16 cellular contexts compared by ENCODE assay signal in the genomic region with DNA sequence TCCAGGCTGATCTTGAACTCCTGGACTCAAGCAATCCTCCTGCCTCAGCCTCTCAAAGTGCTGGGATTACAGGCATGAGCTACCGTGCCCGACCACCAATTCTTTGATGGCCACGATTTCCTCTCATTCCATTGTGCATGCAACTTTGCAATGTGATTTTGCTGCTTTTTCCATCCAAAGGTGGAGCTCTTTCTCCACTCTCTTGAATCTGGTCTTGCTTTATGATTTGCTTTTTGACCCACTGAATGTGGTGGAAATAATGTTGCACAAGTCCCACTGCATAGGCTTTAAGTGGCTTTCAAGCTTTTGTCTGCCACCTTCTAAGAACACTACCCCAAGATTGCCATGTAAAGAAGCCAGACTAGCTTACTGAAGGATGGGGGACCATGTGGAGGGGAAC. TPM values are rescaled to one million over a fixed set of nuclear protein-coding genes. Genes with fewer than 3 reads are reported as not detected.
A peak's percentile ranks its signal among the peaks of the same experiment; 100 is the strongest.
DNase-seq lines count a peak whose midpoint lies in the region; ATAC-seq and TF ChIP-seq lines count a peak whose summit lies in the region.
"Had no signal": no experiment of that assay in that cellular context is flagged by ENCODE, and none has a peak within 500 bp of the region (broad histone marks: within the 10 kb centered on the region; RNA-seq: fewer than 3 reads in every experiment).

No MANE protein-coding gene starts in this region.

- H3K4me1 ChIP-seq in PC-3 (ENCODE audit: insufficient read depth, low read length) (peaks cover 8% of the 10 kb centered on the region), thymus (ENCODE audit: control insufficient read depth, insufficient read depth, low read length) (no peaks in the 10 kb centered on the region), uterus (no peaks in the 10 kb centered on the region)

- no peak overlapping the region for H2AFZ ChIP-seq in PC-3 (ENCODE audit: low read length)

- no peak; the same call in 1 of the 2 replicates for ATAC-seq in PC-3
- ATAC-seq: gastrocnemius medialis; stimulated activated memory B cell treated with anti-CD40 and anti-IgM and Interleukin-4, amounts not matched to agents 10 μg/mL and 1 μg/mL and 100 μg/mL, for 72 hours had no signal

- POLR2A ChIA-PET in PC-3 (lab: Charles Lee; ENCODE audit: unreplicated experiment), result interaction anchor here (0.5 kb wide), 1 partner anchor 235 kb away, joined by 3 read pairs; no protein-coding TSS in a partner anchor

- H3K27me3 Mint-ChIP-seq in activated CD4-positive, alpha-beta T cell treated with anti-CD3 and anti-CD28 coated beads, Interleukin-2, amount 10 ng/mL, durations not matched to agents 24 days and 14 days, result no peaks in the 10 kb centered on the region
- H3K27me3 Mint-ChIP-seq: stimulated activated memory B cell treated with anti-CD40 and anti-IgM and Interleukin-4, amounts not matched to agents 10 μg/mL and 1 μg/mL and 100 μg/mL, for 72 hours had no signal

- no TSS peak for BruUV-seq in PC-3 (replicated peaks; lab: Mats Ljungman, UMichigan)

- no peaks in the 10 kb centered on the region for H3K27me3 ChIP-seq in PC-3 (ENCODE audit: low read length)
- no peaks in the 10 kb centered on the region for H3K27me3 ChIP-seq in thymus (ENCODE audit: control insufficient read depth, insufficient read depth)
- no peaks in the 10 kb centered on the region for H3K27me3 ChIP-seq in uterus
- H3K27me3 ChIP-seq: gastrocnemius medialis, neutrophil had no signal

- no peaks in the 10 kb centered on the region for H3F3A ChIP-seq in PC-3 (ENCODE audit: low read length, unreplicated experiment)

- H3K9ac ChIP-seq in PC-3 (ENCODE audit: low read length), result no peak overlapping the region

- H3K9me2 ChIP-seq in PC-3 (replicated peaks; ENCODE audit: low read length), result no peaks in the 10 kb centered on the region

- H4K20me1 ChIP-seq in PC-3 (ENCODE audit: low read length), result no peaks in the 10 kb centered on the region

- peaks cover 10% of the 10 kb centered on the region for H3K4me1 Mint-ChIP-seq in activated CD4-positive, alpha-beta T cell treated with anti-CD3 and anti-CD28 coated beads, Interleukin-2, amount 10 ng/mL, durations not matched to agents 24 days and 14 days
- H3K4me1 Mint-ChIP-seq: immature natural killer cell; stimulated activated memory B cell treated with anti-CD40 and anti-IgM and Interleukin-4, amounts not matched to agents 10 μg/mL and 1 μg/mL and 100 μg/mL, for 72 hours had no signal

- H3K4me2 ChIP-seq in PC-3 (ENCODE audit: low read length), result no peak overlapping the region

- no peak for TF ChIP-seq POLR2A in uterus (IDR thresholded peaks at IDR 0.05)

- H3K36me3 ChIP-seq in PC-3 (ENCODE audit: low read depth, low read length) (no peaks in the 10 kb centered on the region), thymus (ENCODE audit: control insufficient read depth, insufficient read depth) (peaks cover 13% of the 10 kb centered on the region), uterus (no peaks in the 10 kb centered on the region)

- H3K27ac ChIP-seq in PC-3 (ENCODE audit: low read length) (no peak overlapping the region), thymus (ENCODE audit: low read depth) (peak overlapping the region; percentile 15), uterus (no peak overlapping the region)
- H3K27ac ChIP-seq: gastrocnemius medialis, neutrophil had no signal

- CTCF ChIA-PET in PC-3 (lab: Charles Lee), result no interaction called here

- no peaks in the 10 kb centered on the region for H3K9me3 Mint-ChIP-seq in activated CD4-positive, alpha-beta T cell treated with anti-CD3 and anti-CD28 coated beads, Interleukin-2, amount 10 ng/mL, durations not matched to agents 24 days and 14 days
- H3K9me3 Mint-ChIP-seq: immature natural killer cell had no signal

- no peak overlapping the region for H3K4me3 ChIP-seq in PC-3 (ENCODE audit: low read length)
- no peak overlapping the region for H3K4me3 ChIP-seq in thymus (ENCODE audit: low read length)
- no peak overlapping the region for H3K4me3 ChIP-seq in uterus
- H3K4me3 ChIP-seq: gastrocnemius medialis had no signal

- H3K27ac Mint-ChIP-seq in activated CD4-positive, alpha-beta T cell treated with anti-CD3 and anti-CD28 coated beads, Interleukin-2, amount 10 ng/mL, durations not matched to agents 24 days and 14 days, result peak overlapping the region; percentile 39
- H3K27ac Mint-ChIP-seq: stimulated activated memory B cell treated with anti-CD40 and anti-IgM and Interleukin-4, amounts not matched to agents 10 μg/mL and 1 μg/mL and 100 μg/mL, for 72 hours had no signal

- intact Hi-C loops in activated CD4-positive, alpha-beta T cell treated with anti-CD3 and anti-CD28 coated beads, Interleukin-2, amount 10 ng/mL, durations not matched to agents 24 days and 14 days (cut with micrococcal nuclease), result no loop called here
- intact Hi-C loops in PC-3 (cut with micrococcal nuclease) (no loop called here), uterus (cut with DNase I; ENCODE audit: low total_unique reads) (no loop called here)

- H3K9me3 ChIP-seq in PC-3 (ENCODE audit: low read length), result no peaks in the 10 kb centered on the region
- H3K9me3 ChIP-seq in thymus (ENCODE audit: control insufficient read depth), result no peaks in the 10 kb centered on the region
- H3K9me3 ChIP-seq in uterus, result no peaks in the 10 kb centered on the region
- H3K9me3 ChIP-seq: gastrocnemius medialis, neutrophil had no signal

- H3K36me3 Mint-ChIP-seq in activated CD4-positive, alpha-beta T cell treated with anti-CD3 and anti-CD28 coated beads, Interleukin-2, amount 10 ng/mL, durations not matched to agents 24 days and 14 days (ENCODE audit: low read depth), result peaks cover 38% of the 10 kb centered on the region

- H3K4me3 Mint-ChIP-seq in activated CD4-positive, alpha-beta T cell treated with anti-CD3 and anti-CD28 coated beads, Interleukin-2, amount 10 ng/mL, durations not matched to agents 24 days and 14 days, result no peak overlapping the region
- H3K4me3 Mint-ChIP-seq: immature natural killer cell; stimulated activated memory B cell treated with anti-CD40 and anti-IgM and Interleukin-4, amounts not matched to agents 10 μg/mL and 1 μg/mL and 100 μg/mL, for 72 hours had no signal

- peak; percentile 17; the same call in 1 of the 2 replicates for TF ChIP-seq CTCF in PC-3 (conservative IDR thresholded peaks at IDR 0.05; ENCODE audit: low read depth, low read length)
- no peak for TF ChIP-seq CTCF in uterus (IDR thresholded peaks at IDR 0.05)

- WGBS in thymus, result 85% methylated on average over 3 of the region's 3 CpGs

- H3K79me2 ChIP-seq in PC-3 (ENCODE audit: low read length), result no peaks in the 10 kb centered on the region

- DNase-seq in activated CD4-positive, alpha-beta T cell treated with anti-CD3 and anti-CD28 coated beads, Interleukin-2, amount 10 ng/mL, durations not matched to agents 24 days and 14 days, result no peak
- DNase-seq in activated CD4-positive, alpha-beta T cell treated with anti-CD3 and anti-CD28 coated beads for 48 hours, result no peak
- peak; percentile 20 for DNase-seq in PC-3
- DNase-seq in fibroblast of gingiva (ENCODE audit: low read depth), result peak; percentile 60
- no peak for DNase-seq in uterus
- DNase-seq in NCI-H1417 treated with DMSO at 0.1 percent for 48 hours (lab: John Stamatoyannopoulos, UW), result no peak
- no peak for DNase-seq in NCI-H1930 (lab: John Stamatoyannopoulos, UW)
- DNase-seq: amniotic stem cell, DMS79 treated with DMSO at 0.1 percent for 48 hours, gastrocnemius medialis, immature natural killer cell, midbrain, MM.1S had no signal

RNA-seq across cellular contexts. Expression of gene RPS27L, which starts 10.6 kb away (rescaled TPM):
- total RNA-seq in activated CD4-positive, alpha-beta T cell treated with anti-CD3 and anti-CD28 coated beads, Interleukin-2, amount 10 ng/mL, durations not matched to agents 24 days and 14 days, result 167 and 179 TPM in 2 replicates
- total RNA-seq in PC-3 (2014; rRNA removed) (33.9 and 48.5 TPM in 2 replicates), uterus (100 to 1,000 TPM in 1 of 4 donors, 10 to 100 TPM in 3; 33.5 to 207 (median 54.5) TPM)
- polyA plus RNA-seq in thymus, result 181 TPM

RNA-seq across cellular contexts. Expression of gene LACTB, which starts 25.0 kb away (rescaled TPM):
- 15.7 and 18.1 TPM in 2 replicates for total RNA-seq in activated CD4-positive, alpha-beta T cell treated with anti-CD3 and anti-CD28 coated beads, Interleukin-2, amount 10 ng/mL, durations not matched to agents 24 days and 14 days
- 9.2 and 11.2 TPM in 2 replicates for total RNA-seq in PC-3 (2014; rRNA removed)
- polyA plus RNA-seq in thymus, result 22.3 TPM
- total RNA-seq in uterus, result 10 to 100 TPM in 2 of 4 donors, 1 to 10 TPM in 2; 7.9 to 13.6 (median 9.6) TPM

RNA-seq across cellular contexts. Expression of gene RAB8B, which starts 42.7 kb away (rescaled TPM):
- 186 and 187 TPM in 2 replicates for total RNA-seq in activated CD4-positive, alpha-beta T cell treated with anti-CD3 and anti-CD28 coated beads, Interleukin-2, amount 10 ng/mL, durations not matched to agents 24 days and 14 days
- total RNA-seq in PC-3 (2014; rRNA removed), result 6.2 and 8.5 TPM in 2 replicates
- polyA plus RNA-seq in thymus, result 28.5 TPM
- 100 to 1,000 TPM in 1 of 4 donors, 10 to 100 TPM in 3; 47.6 to 179 (median 67.1) TPM for total RNA-seq in uterus

Comparison
In these comparisons a context has a peak if more than half of its experiments do, and no peak if none do; other contexts are left out.
1. DNase-seq: peak in PC-3 (single experiment) and fibroblast of gingiva (single experiment); none in activated CD4-positive, alpha-beta T cell treated with anti-CD3 and anti-CD28 coated beads, Interleukin-2, amount 10 ng/mL, durations not matched to agents 24 days and 14 days (single experiment), activated CD4-positive, alpha-beta T cell treated with anti-CD3 and anti-CD28 coated beads for 48 hours (single experiment), uterus (0 of 2), NCI-H1417 treated with DMSO at 0.1 percent for 48 hours (single experiment) and NCI-H1930 (0 of 2).